ENCODE assay signal across 1 cellular context in the genomic region with DNA sequence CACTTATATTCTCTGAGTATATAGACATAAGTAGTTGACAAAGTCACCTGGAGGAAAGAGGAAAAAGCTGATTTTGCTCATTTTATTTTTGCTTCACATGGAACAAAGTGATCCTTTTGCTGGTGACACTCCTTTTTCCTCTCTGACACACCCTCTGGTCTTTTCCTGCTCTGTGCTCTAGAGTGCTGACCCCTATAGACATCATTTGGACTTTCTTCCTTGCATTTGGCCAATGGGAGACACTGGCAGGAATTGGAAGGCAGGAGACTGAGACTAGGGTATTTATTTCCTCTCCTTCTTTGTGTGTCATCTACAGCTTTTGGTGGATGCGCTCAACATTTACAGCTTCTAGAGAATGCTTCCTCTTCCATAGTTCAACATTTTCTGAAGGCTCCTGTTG.
TF ChIP-seq lines count a peak whose summit lies in the region.

No MANE protein-coding gene starts in this region.

TF ChIP-seq in GM23338, 12 proteins besides CTCF, POLR2A, EP300 and RAD21 (continued from another document):
- TF ChIP-seq EZH2phosphoT487 (IDR thresholded peaks at IDR 0.05; ENCODE audit: unreplicated experiment), result no peak
- TF ChIP-seq ZNF114 (CRISPR knock-in tag; IDR thresholded peaks at IDR 0.05), result no peak
